Comparison of ENCODE assay signal across 10 cellular contexts in the genomic region with DNA sequence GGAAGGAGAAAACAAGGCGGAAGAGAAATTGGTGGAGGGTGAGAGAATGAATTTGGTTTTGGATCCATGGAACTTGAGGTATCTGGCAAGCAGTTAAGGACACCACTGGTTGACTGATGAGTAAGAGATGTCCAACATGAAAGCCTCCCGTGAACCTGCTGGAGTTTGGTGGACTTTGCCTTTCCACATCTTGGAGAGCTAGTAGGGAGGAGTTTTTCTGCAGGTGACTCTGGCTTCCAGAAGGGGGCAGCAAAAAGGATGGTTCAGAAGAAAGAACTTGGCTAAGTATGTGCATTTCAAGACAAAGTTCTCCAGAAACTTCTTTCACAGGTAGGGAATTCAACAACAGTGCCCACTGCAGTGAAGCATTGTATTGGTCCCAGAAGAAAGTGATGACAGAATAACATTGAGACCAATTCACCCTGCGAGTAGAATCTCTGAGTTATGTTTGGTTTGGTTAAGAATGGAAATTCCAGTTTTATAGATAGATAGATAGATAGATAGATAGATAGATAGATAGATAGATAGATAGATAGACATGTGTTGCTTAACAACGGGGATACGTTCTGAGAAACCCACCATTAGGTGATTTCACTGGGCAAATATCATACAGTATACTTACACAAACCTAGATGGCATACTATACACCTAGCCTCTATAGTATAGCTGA. TPM values are rescaled to one million over a fixed set of nuclear protein-coding genes. Genes with fewer than 3 reads are reported as not detected.
A peak's percentile ranks its signal among the peaks of the same experiment; 100 is the strongest.
DNase-seq lines count a peak whose midpoint lies in the region; ATAC-seq and TF ChIP-seq lines count a peak whose summit lies in the region.
"Had no signal": no experiment of that assay in that cellular context is flagged by ENCODE, and none has a peak within 500 bp of the region (broad histone marks: within the 10 kb centered on the region; RNA-seq: fewer than 3 reads in every experiment).

No MANE protein-coding gene starts in this region.

- H3K9me3 Mint-ChIP-seq in GM23338: peaks cover 3% of the 10 kb centered on the region
- H3K9me3 Mint-ChIP-seq: stimulated activated naive CD8-positive, alpha-beta T cell treated with anti-CD3 and anti-CD28 coated beads, Interleukin-15, amount 100 ng/mL, for 72 hours had no signal

- TF ChIP-seq CTCF in GM23338 (conservative IDR thresholded peaks at IDR 0.05; ENCODE audit: low read depth in 2 of 2): peak; percentile 68 to 71
- TF ChIP-seq CTCF in OCI-LY7 (conservative IDR thresholded peaks at IDR 0.05; ENCODE audit: low read length): peak; percentile 79
- peak in 4 of 6 experiments; percentile 5 to 43 (median 16) for TF ChIP-seq CTCF in esophagus squamous epithelium (IDR thresholded peaks at IDR 0.05)

- H2AFZ ChIP-seq in GM23338 (no peak overlapping the region), OCI-LY7 (ENCODE audit: low read length) (no peak overlapping the region)

- H3K36me3 Mint-ChIP-seq in GM23338 (ENCODE audit: low read depth): peaks cover 2% of the 10 kb centered on the region; the same call in 1 of the 3 replicates

- H3K4me1 Mint-ChIP-seq in GM23338: no peaks in the 10 kb centered on the region
- H3K4me1 Mint-ChIP-seq: stimulated activated naive CD8-positive, alpha-beta T cell treated with anti-CD3 and anti-CD28 coated beads, Interleukin-15, amount 100 ng/mL, for 72 hours had no signal

- ATAC-seq in GM23338 (peak; percentile 75), GM18861 (IDR thresholded peaks at IDR 0.05; ENCODE audit: unreplicated experiment) (no peak)
- ATAC-seq: stimulated activated naive CD8-positive, alpha-beta T cell treated with anti-CD3 and anti-CD28 coated beads, Interleukin-15, amount 100 ng/mL, for 72 hours had no signal

- H3F3A ChIP-seq in GM23338 (replicated peaks; ENCODE audit: low read depth): no peaks in the 10 kb centered on the region

- H3K4me3 Mint-ChIP-seq in GM23338: no peak overlapping the region
- H3K4me3 Mint-ChIP-seq: stimulated activated naive CD8-positive, alpha-beta T cell treated with anti-CD3 and anti-CD28 coated beads, Interleukin-15, amount 100 ng/mL, for 72 hours had no signal

- POLR2A ChIA-PET in OCI-LY7 (lab: Charles Lee): interaction anchor here (0.8 kb wide), 1 partner anchor 14 kb away, joined by 3 read pairs; no protein-coding TSS in a partner anchor

- WGBS in esophagus squamous epithelium, 2 donors: 76 to 77% methylated on average over 5 of the region's 5 CpGs

- H3K4me1 ChIP-seq in GM23338 (ENCODE audit: insufficient read depth) (no peaks in the 10 kb centered on the region), OCI-LY7 (ENCODE audit: insufficient read depth, low read length, poor library complexity, severe bottlenecking) (no peaks in the 10 kb centered on the region), esophagus squamous epithelium (no peaks in the 10 kb centered on the region)

- H3K27ac ChIP-seq in GM23338 (ENCODE audit: low read depth) (no peak overlapping the region), OCI-LY7 (ENCODE audit: low read depth, low read length, poor library complexity, severe bottlenecking) (no peak overlapping the region), esophagus squamous epithelium (no peak overlapping the region)

- H3K27ac Mint-ChIP-seq in GM23338: no peak overlapping the region
- H3K27ac Mint-ChIP-seq: stimulated activated naive CD8-positive, alpha-beta T cell treated with anti-CD3 and anti-CD28 coated beads, Interleukin-15, amount 100 ng/mL, for 72 hours had no signal

- no TSS peak for BruUV-seq in OCI-LY7 (replicated peaks; lab: Mats Ljungman, UMichigan)

- H3K27me3 Mint-ChIP-seq in GM23338 (ENCODE audit: insufficient read depth, low read depth, poor library complexity): peaks cover 2% of the 10 kb centered on the region

- H4K20me1 ChIP-seq in GM23338 (replicated peaks; ENCODE audit: insufficient read depth): no peaks in the 10 kb centered on the region
- no peaks in the 10 kb centered on the region for H4K20me1 ChIP-seq in OCI-LY7 (ENCODE audit: insufficient read depth, low read length)

- DNase-seq in COLO829 (ENCODE audit: low spot score) (peak; percentile 27), GM23338 (ENCODE audit: low spot score) (peak; percentile 66), OCI-LY7 (ENCODE audit: low spot score) (peak; percentile 24), esophagus squamous epithelium (lab: John Stamatoyannopoulos, UW) (no peak), kidney glomerular epithelial cell (lab: John Stamatoyannopoulos, UW) (no peak), NCI-H524 treated with DMSO at 0.1 percent for 48 hours (lab: John Stamatoyannopoulos, UW) (no peak)
- no peak for DNase-seq in stimulated activated CD4-positive, alpha-beta T cell treated with anti-CD3 and anti-CD28 coated beads, Interleukin-4, amount 100 ng/mL, for 24 hours

- intact Hi-C loops in OCI-LY7 (cut with micrococcal nuclease; ENCODE audit: unreplicated experiment) (no loop called here), esophagus squamous epithelium (cut with DNase I) (no loop called here)

- H3K4me3 ChIP-seq in GM23338 (no peak overlapping the region), OCI-LY7 (ENCODE audit: low read depth, low read length, poor library complexity, severe bottlenecking) (no peak overlapping the region), esophagus squamous epithelium (no peak overlapping the region)

- CTCF ChIA-PET in OCI-LY7 (lab: Charles Lee; ENCODE audit: unreplicated experiment): interaction anchor here (1.2 kb wide), 1 partner anchor 24 kb away, joined by 3 read pairs; no protein-coding TSS in a partner anchor

- peaks cover under 1% of the 10 kb centered on the region; the same call in 1 of the 2 replicates for H3K36me3 ChIP-seq in GM23338 (ENCODE audit: insufficient read depth)
- no peaks in the 10 kb centered on the region for H3K36me3 ChIP-seq in OCI-LY7 (ENCODE audit: insufficient read depth, low read length)
- no peaks in the 10 kb centered on the region for H3K36me3 ChIP-seq in esophagus squamous epithelium

- H3K9me2 ChIP-seq in GM23338 (ENCODE audit: insufficient read depth): no peaks in the 10 kb centered on the region; the same call in 1 of the 2 replicates
- no peaks in the 10 kb centered on the region for H3K9me2 ChIP-seq in OCI-LY7 (ENCODE audit: insufficient read depth, low read length)

- H3K27me3 ChIP-seq in GM23338 (ENCODE audit: insufficient read depth) (no peaks in the 10 kb centered on the region), esophagus squamous epithelium (no peaks in the 10 kb centered on the region)

- H3K4me2 ChIP-seq in GM23338 (no peak overlapping the region), OCI-LY7 (ENCODE audit: low read length) (no peak overlapping the region)

- no peaks in the 10 kb centered on the region for H3K9me3 ChIP-seq in OCI-LY7 (ENCODE audit: low read length)
- no peaks in the 10 kb centered on the region for H3K9me3 ChIP-seq in esophagus squamous epithelium

- TF ChIP-seq POLR2A in esophagus squamous epithelium (IDR thresholded peaks at IDR 0.05): no peak

- H3K79me2 ChIP-seq in GM23338 (replicated peaks; ENCODE audit: insufficient read depth): no peaks in the 10 kb centered on the region
- no peaks in the 10 kb centered on the region for H3K79me2 ChIP-seq in OCI-LY7 (ENCODE audit: insufficient read depth, low read depth, low read length)

TF ChIP-seq in GM23338, 12 proteins besides CTCF, POLR2A, EP300 and RAD21 (continues in another document):
- TF ChIP-seq CREB1 (CRISPR knock-in tag; IDR thresholded peaks at IDR 0.05; ENCODE audit: low read depth): no peak

RNA-seq across cellular contexts. Expression of gene DCDC1, which starts 28.5 kb away (rescaled TPM):
- 0.27 and 0.56 TPM in 2 replicates for total RNA-seq in GM23338 (2014; rRNA removed; shearing (Covaris generic))
- 0.21 and 0.58 TPM in 2 replicates for polyA plus RNA-seq in GM23338 (2016; fragmentation: Nextera tagmentation; extraction: Ambion mirVana)
- total RNA-seq in OCI-LY7 (2014; rRNA removed; shearing (Covaris generic)): 0.13 TPM in 1 of 2 replicates, not detected in the other
- total RNA-seq in OCI-LY7 (2022) (not detected in 2 replicates), esophagus squamous epithelium (not detected)
- total RNA-seq: glomerular endothelial cell had no signal

RNA-seq across cellular contexts. Expression of gene DNAJC24, which starts 28.6 kb away (rescaled TPM):
- total RNA-seq in GM23338 (2014; rRNA removed; shearing (Covaris generic)): 21.3 and 21.5 TPM in 2 replicates
- polyA plus RNA-seq in GM23338 (2016; fragmentation: Nextera tagmentation; extraction: Ambion mirVana): 20.3 and 24.9 TPM in 2 replicates
- 11.6 and 12.8 TPM in 2 replicates for total RNA-seq in OCI-LY7 (2014; rRNA removed; shearing (Covaris generic))
- total RNA-seq in OCI-LY7 (2022): 16.2 and 16.3 TPM in 2 replicates
- total RNA-seq in esophagus squamous epithelium: 10 to 100 TPM in 2 of 4 donors, 1 to 10 TPM in 2; 4.3 to 15.6 (median 8.6) TPM

Comparison
In these comparisons a context has a peak if more than half of its experiments do, and no peak if none do; other contexts are left out.
1. DNase-seq: peak in COLO829 (single experiment), GM23338 (single experiment) and OCI-LY7 (single experiment); none in esophagus squamous epithelium (single experiment), kidney glomerular epithelial cell (single experiment), stimulated activated CD4-positive, alpha-beta T cell treated with anti-CD3 and anti-CD28 coated beads, Interleukin-4, amount 100 ng/mL, for 24 hours (single experiment) and NCI-H524 treated with DMSO at 0.1 percent for 48 hours (single experiment).
2. CTCF ChIP-seq: peak in every context shown above with its lines; median percentile 79 in OCI-LY7; 70 in GM23338; 16 in esophagus squamous epithelium.